In genomic region chr7:74106846-74107245, GRCh38 we compare ENCODE assay signal across 12 cellular contexts. TPM values are rescaled to one million over a fixed set of nuclear protein-coding genes. Genes with fewer than 3 reads are reported as not detected.
DNase-seq lines count a peak whose midpoint lies in the region; ATAC-seq and TF ChIP-seq lines count a peak whose summit lies in the region.
"Had no signal": no experiment of that assay in that cellular context is flagged by ENCODE, and none has a peak within 500 bp of the region (broad histone marks: within the 10 kb centered on the region; RNA-seq: fewer than 3 reads in every experiment).

No MANE protein-coding gene starts in this region.

- no peak overlapping the region for H2BK5ac ChIP-seq in H9 (ENCODE audit: insufficient read length, low read length)

- H4K20me1 ChIP-seq in H9 (ENCODE audit: control insufficient read depth, insufficient read depth, insufficient read length), result no peaks in the 10 kb centered on the region

- no peak overlapping the region for H2AFZ ChIP-seq in H9 (ENCODE audit: low read length)

- H3K36me3 ChIP-seq in heart left ventricle, result peaks cover 0 to 97% (median 75%) of the 10 kb centered on the region in 9 donors

- H3K4me3 ChIP-seq in heart left ventricle, result no peak overlapping the region
- H3K4me3 ChIP-seq: BLaER1 treated with 17β-estradiol and CSF1 and Interleukin-3, amounts not matched to agents 10 nM and 100 nM had no signal

- H3K4me1 Mint-ChIP-seq in H9, result no peaks in the 10 kb centered on the region

- H3K4ac ChIP-seq in H9 (ENCODE audit: low read depth, low read length), result no peak overlapping the region

- no peaks in the 10 kb centered on the region for H3K23me2 ChIP-seq in H9 (ENCODE audit: insufficient read length, low read depth, low read length, poor library complexity, severe bottlenecking)

- no peaks in the 10 kb centered on the region for H3K79me1 ChIP-seq in H9 (ENCODE audit: insufficient read depth, low read depth, low read length, poor library complexity, severe bottlenecking)

- ATAC-seq in Right ventricle myocardium inferior, result peak; percentile 39
- ATAC-seq in heart left ventricle, result no peak
- peak; percentile 21 for ATAC-seq in omental fat pad (ENCODE audit: low FRiP score)
- ATAC-seq: CD8-positive, alpha-beta T cell had no signal

- no peak overlapping the region for H2BK120ac ChIP-seq in H9 (ENCODE audit: low read depth, low read length, poor library complexity, severe bottlenecking)

- H3K9ac ChIP-seq in H9 (ENCODE audit: extremely low read depth, insufficient read length, low read length), result no peak overlapping the region
- H3K9ac ChIP-seq: BLaER1 treated with 17β-estradiol and CSF1 and Interleukin-3, amounts not matched to agents 10 nM and 100 nM had no signal

- no peak for TF ChIP-seq POLR2A in heart left ventricle (IDR thresholded peaks at IDR 0.05)

- H3K27ac ChIP-seq in heart left ventricle (no peak overlapping the region), H9 (ENCODE audit: insufficient read length, low read depth, low read length) (no peak overlapping the region)

- TF ChIP-seq CTCF in heart left ventricle (IDR thresholded peaks at IDR 0.05) (no peak), H9 (conservative IDR thresholded peaks at IDR 0.05) (no peak), omental fat pad (IDR thresholded peaks at IDR 0.05) (no peak)

- no peak overlapping the region for H3K18ac ChIP-seq in H9 (ENCODE audit: insufficient read length, low read depth, low read length)

- no peak overlapping the region for H3K4me3 Mint-ChIP-seq in H9
- H3K4me3 Mint-ChIP-seq: B cell; CD8-positive, alpha-beta T cell had no signal

- DNase-seq in Right ventricle myocardium inferior (ENCODE audit: missing footprints) (no peak), heart left ventricle (no peak), H9 (no peak), omental fat pad (ENCODE audit: low spot score) (no peak), NOMO-1 treated with DMSO at 0.1 percent for 48 hours (lab: John Stamatoyannopoulos, UW; ENCODE audit: unreplicated experiment) (no peak), SW 1271 (lab: John Stamatoyannopoulos, UW) (no peak), NCI-H2171 treated with DMSO at 0.1 percent for 48 hours (lab: John Stamatoyannopoulos, UW) (no peak)
- DNase-seq: Calu3; CD8-positive, alpha-beta T cell; HCEC 1CT had no signal

- no peaks in the 10 kb centered on the region for H3K27me3 ChIP-seq in heart left ventricle
- no peaks in the 10 kb centered on the region for H3K27me3 ChIP-seq in H9 (ENCODE audit: insufficient read depth, low read length)
- H3K27me3 ChIP-seq: BLaER1 treated with 17β-estradiol and CSF1 and Interleukin-3, amounts not matched to agents 10 nM and 100 nM had no signal

- H2BK15ac ChIP-seq in H9 (ENCODE audit: low read depth, low read length), result no peak overlapping the region

- no peak overlapping the region for H3K56ac ChIP-seq in H9 (ENCODE audit: insufficient read length, low read depth, low read length)

- H3T11ph ChIP-seq in H9 (ENCODE audit: low read length), result no peak overlapping the region

- H4K5ac ChIP-seq in H9 (ENCODE audit: insufficient read length, low read depth, low read length), result no peak overlapping the region

- no peaks in the 10 kb centered on the region for H3K79me2 ChIP-seq in H9 (ENCODE audit: insufficient read depth, low read length)

- 93 to 97% (median 96%) methylated on average over 17 to 18 of the region's 18 CpGs for WGBS in heart left ventricle, 4 donors
- no CpG with 5 or more reads among the region's 18 CpGs for WGBS in H9 (ENCODE audit: extremely low coverage, insufficient read length, low lambda C conversion rate)

- no peak overlapping the region for H2BK12ac ChIP-seq in H9 (ENCODE audit: insufficient read length, low read depth, low read length)

- H3K36me3 Mint-ChIP-seq in H9 (ENCODE audit: insufficient read depth in 1 of 3, low read depth in 3 of 3), result peaks cover 30 to 75% (median 62%) of the 10 kb centered on the region in 3 experiments; a peak in 6 of 7 replicates

- no peak overlapping the region for H3K14ac ChIP-seq in H9 (ENCODE audit: insufficient read depth, low read length)

- H4K8ac ChIP-seq in H9 (replicated peaks; ENCODE audit: insufficient read length, low read depth, low read length), result no peak overlapping the region

- H3K4me1 ChIP-seq in heart left ventricle, result peaks cover 0 to 2% (median 0%) of the 10 kb centered on the region in 12 donors
- no peaks in the 10 kb centered on the region for H3K4me1 ChIP-seq in H9 (ENCODE audit: insufficient read depth, low read length)

- H2BK20ac ChIP-seq in H9 (ENCODE audit: low read depth, low read length, poor library complexity, severe bottlenecking), result no peak overlapping the region

- no peak overlapping the region for H3K4me2 ChIP-seq in H9 (ENCODE audit: insufficient read depth, insufficient read length, low read length)
- H3K4me2 ChIP-seq: BLaER1 treated with 17β-estradiol and CSF1 and Interleukin-3, amounts not matched to agents 10 nM and 100 nM had no signal

- intact Hi-C loops in Right ventricle myocardium inferior (cut with DNase I) (no loop called here), heart left ventricle (cut with DNase I) (no loop called here)

- H2AK5ac ChIP-seq in H9 (ENCODE audit: insufficient read length, low read length), result no peak overlapping the region

- peak overlapping the region in 2 of 3 experiments; percentile 64 to 70; a peak in 1 of 7 replicates for H3K27ac Mint-ChIP-seq in H9
- H3K27ac Mint-ChIP-seq: B cell; CD8-positive, alpha-beta T cell had no signal

- no peaks in the 10 kb centered on the region for H3K27me3 Mint-ChIP-seq in H9 (ENCODE audit: low read depth)
- H3K27me3 Mint-ChIP-seq: B cell had no signal

- H4K91ac ChIP-seq in H9 (ENCODE audit: insufficient read length, low read depth, low read length), result no peak overlapping the region

- H3K9me3 ChIP-seq in heart left ventricle (no peaks in the 10 kb centered on the region), H9 (ENCODE audit: control insufficient read depth, low read depth, low read length) (no peaks in the 10 kb centered on the region)
- H3K9me3 ChIP-seq: BLaER1 treated with 17β-estradiol and CSF1 and Interleukin-3, amounts not matched to agents 10 nM and 100 nM had no signal

- H3K23ac ChIP-seq in H9 (ENCODE audit: insufficient read length, low read depth, low read length), result no peak overlapping the region

- H3K9me3 Mint-ChIP-seq in H9, result no peaks in the 10 kb centered on the region
- H3K9me3 Mint-ChIP-seq: CD8-positive, alpha-beta T cell had no signal

RNA-seq across cellular contexts. Expression of gene LIMK1, which starts 23.2 kb away (rescaled TPM):
- 8.7 TPM for total RNA-seq in Right ventricle myocardium inferior
- 10 to 100 TPM in 7 of 9 donors, 1 to 10 TPM in 2; 9.3 to 23.2 (median 11.6) TPM for total RNA-seq in heart left ventricle
- 1 to 10 TPM; 6.3 to 9.3 TPM for polyA plus RNA-seq in heart left ventricle
- 63.0 and 63.8 TPM in 2 replicates for total RNA-seq in H9 (2021)
- total RNA-seq in omental fat pad, result 10 to 100 TPM; 10.4 to 31.0 (median 14.6) TPM

Comparison
In these comparisons a context has a peak if more than half of its experiments do, and no peak if none do; other contexts are left out.
1. ATAC-seq: peak in Right ventricle myocardium inferior (single experiment) and omental fat pad (single experiment); none in heart left ventricle (0 of 4).